ENCODE assay signal across 1 cellular context in the genomic region with DNA sequence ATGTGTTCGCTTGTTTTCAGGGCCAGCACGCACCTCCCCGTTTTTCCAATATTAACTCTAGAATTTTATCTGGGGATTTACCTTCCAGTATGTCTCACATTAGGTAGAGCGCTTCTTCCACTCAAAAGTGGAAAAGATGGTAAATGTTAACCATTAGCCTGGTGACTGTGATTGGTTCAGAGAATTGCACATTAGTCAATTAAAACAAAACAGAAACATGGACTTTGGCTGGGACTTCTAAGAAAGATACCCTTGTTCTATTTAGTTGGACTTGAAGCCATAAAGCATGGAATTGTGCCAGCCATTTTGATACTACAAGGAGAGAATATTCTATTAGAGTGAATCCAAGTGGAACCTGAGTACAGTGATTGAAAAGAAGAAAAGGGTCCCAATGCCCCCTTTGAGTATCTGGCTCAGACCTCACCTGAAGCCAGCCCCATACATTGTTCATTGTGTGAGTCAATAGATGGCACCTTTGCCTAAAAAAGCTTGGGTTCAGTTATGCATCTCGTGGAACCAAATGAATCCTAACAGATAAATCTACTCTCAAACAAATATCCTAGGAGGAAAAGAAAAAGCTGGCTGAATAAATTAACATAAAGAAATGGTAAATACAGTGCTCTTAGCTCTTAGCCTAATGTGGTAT.
TF ChIP-seq lines count a peak whose summit lies in the region.

No MANE protein-coding gene starts in this region.

TF ChIP-seq in liver, 16 proteins besides CTCF, POLR2A, EP300 and RAD21 (continued from another document):
- no peak for TF ChIP-seq GABPA (IDR thresholded peaks at IDR 0.05 in 1 of 2, conservative IDR thresholded peaks at IDR 0.05 in 1 of 2)
